In genomic region chr2:9071032-9071431, GRCh38 we compare ENCODE assay signal across 11 cellular contexts.
A peak's percentile ranks its signal among the peaks of the same experiment; 100 is the strongest.
DNase-seq lines count a peak whose midpoint lies in the region; ATAC-seq and TF ChIP-seq lines count a peak whose summit lies in the region.
"Had no signal": no experiment of that assay in that cellular context is flagged by ENCODE, and none has a peak within 500 bp of the region (broad histone marks: within the 10 kb centered on the region; RNA-seq: fewer than 3 reads in every experiment).

No MANE protein-coding gene starts in this region.

- H3K27ac Mint-ChIP-seq in activated CD4-positive, alpha-beta memory T cell treated with anti-CD3 and anti-CD28 coated beads for 36 hours, result no peak overlapping the region
- no peak overlapping the region for H3K27ac Mint-ChIP-seq in activated CD4-positive, alpha-beta memory T cell treated with anti-CD3 and anti-CD28 coated beads, Interleukin-2, amount 10 ng/mL, durations not matched to agents 7 days and 5 days
- no peak overlapping the region for H3K27ac Mint-ChIP-seq in mesothelial cell of epicardium

- ATAC-seq in psoas muscle, result no peak

- H3K4me1 Mint-ChIP-seq in activated CD4-positive, alpha-beta memory T cell treated with anti-CD3 and anti-CD28 coated beads for 36 hours (ENCODE audit: low read depth), result no peaks in the 10 kb centered on the region
- H3K4me1 Mint-ChIP-seq in activated CD4-positive, alpha-beta memory T cell treated with anti-CD3 and anti-CD28 coated beads, Interleukin-2, amount 10 ng/mL, durations not matched to agents 7 days and 5 days, result peaks cover 4% of the 10 kb centered on the region
- H3K4me1 Mint-ChIP-seq in mesothelial cell of epicardium, result no peaks in the 10 kb centered on the region

- no peaks in the 10 kb centered on the region for H3K27me3 ChIP-seq in psoas muscle (ENCODE audit: insufficient read depth in 3 of 3, low read length in 2 of 3)
- H3K27me3 ChIP-seq in H7 (ENCODE audit: control insufficient read depth, insufficient read depth, low read length), result no peaks in the 10 kb centered on the region
- H3K27me3 ChIP-seq: BLaER1 treated with 17β-estradiol and CSF1 and Interleukin-3, amounts not matched to agents 10 nM and 100 nM had no signal

- WGBS in psoas muscle, 3 donors, result 78 to 85% (median 83%) methylated on average over 5 of the region's 5 CpGs

- no peak overlapping the region for H3K4me3 Mint-ChIP-seq in activated CD4-positive, alpha-beta memory T cell treated with anti-CD3 and anti-CD28 coated beads for 36 hours
- no peak overlapping the region for H3K4me3 Mint-ChIP-seq in activated CD4-positive, alpha-beta memory T cell treated with anti-CD3 and anti-CD28 coated beads, Interleukin-2, amount 10 ng/mL, durations not matched to agents 7 days and 5 days
- no peak overlapping the region for H3K4me3 Mint-ChIP-seq in mesothelial cell of epicardium

- POLR2A ChIA-PET in activated CD4-positive, alpha-beta memory T cell treated with anti-CD3 and anti-CD28 coated beads for 36 hours (lab: Charles Lee), result no interaction called here
- POLR2A ChIA-PET in activated CD4-positive, alpha-beta memory T cell treated with anti-CD3 and anti-CD28 coated beads, Interleukin-2, amount 10 ng/mL, durations not matched to agents 7 days and 5 days (lab: Charles Lee), result no interaction called here

- H3K36me3 ChIP-seq in psoas muscle (ENCODE audit: insufficient read depth in 1 of 2, low read depth in 1 of 2) (no peaks in the 10 kb centered on the region), H7 (replicated peaks; ENCODE audit: control insufficient read depth, insufficient read depth, low read length) (no peaks in the 10 kb centered on the region)
- H3K36me3 ChIP-seq: BLaER1 treated with 17β-estradiol and CSF1 and Interleukin-3, amounts not matched to agents 10 nM and 100 nM had no signal

- peak; percentile 38 for DNase-seq in activated CD4-positive, alpha-beta memory T cell treated with anti-CD3 and anti-CD28 coated beads for 36 hours
- no peak for DNase-seq in activated CD4-positive, alpha-beta memory T cell treated with anti-CD3 and anti-CD28 coated beads, Interleukin-2, amount 10 ng/mL, durations not matched to agents 7 days and 5 days
- peak; percentile 92 for DNase-seq in NCI-H226
- peak; percentile 89 for DNase-seq in epithelial cell of proximal tubule (ENCODE audit: low read depth)
- DNase-seq in stimulated activated CD8-positive, alpha-beta memory T cell treated with anti-CD3 and anti-CD28 coated beads, Interleukin-4, amount 100 ng/mL, for 48 hours, result peak; percentile 32
- no peak for DNase-seq in psoas muscle
- no peak for DNase-seq in H7
- no peak for DNase-seq in mesothelial cell of epicardium (ENCODE audit: low spot score in 2 of 2, unreplicated experiment in 2 of 2)
- DNase-seq: stimulated activated naive CD4-positive, alpha-beta T cell had no signal

- peaks cover 17% of the 10 kb centered on the region for H3K9me3 Mint-ChIP-seq in activated CD4-positive, alpha-beta memory T cell treated with anti-CD3 and anti-CD28 coated beads for 36 hours
- H3K9me3 Mint-ChIP-seq in activated CD4-positive, alpha-beta memory T cell treated with anti-CD3 and anti-CD28 coated beads, Interleukin-2, amount 10 ng/mL, durations not matched to agents 7 days and 5 days, result peaks cover 3% of the 10 kb centered on the region
- peaks cover 25% of the 10 kb centered on the region for H3K9me3 Mint-ChIP-seq in mesothelial cell of epicardium

- H3K36me3 Mint-ChIP-seq in activated CD4-positive, alpha-beta memory T cell treated with anti-CD3 and anti-CD28 coated beads for 36 hours, result no peaks in the 10 kb centered on the region
- H3K36me3 Mint-ChIP-seq in activated CD4-positive, alpha-beta memory T cell treated with anti-CD3 and anti-CD28 coated beads, Interleukin-2, amount 10 ng/mL, durations not matched to agents 7 days and 5 days (ENCODE audit: low read depth), result no peaks in the 10 kb centered on the region
- H3K36me3 Mint-ChIP-seq in mesothelial cell of epicardium, result no peaks in the 10 kb centered on the region

- H3K4me1 ChIP-seq in psoas muscle, result no peaks in the 10 kb centered on the region
- H3K4me1 ChIP-seq: BLaER1 treated with 17β-estradiol and CSF1 and Interleukin-3, amounts not matched to agents 10 nM and 100 nM had no signal

- H3K9me3 ChIP-seq in psoas muscle, result peaks cover 5% of the 10 kb centered on the region

- intact Hi-C loops in activated CD4-positive, alpha-beta memory T cell treated with anti-CD3 and anti-CD28 coated beads for 36 hours (cut with micrococcal nuclease), result no loop called here
- intact Hi-C loops in psoas muscle (cut with DNase I), result no loop called here

- CTCF ChIA-PET in activated CD4-positive, alpha-beta memory T cell treated with anti-CD3 and anti-CD28 coated beads for 36 hours (lab: Charles Lee), result no interaction called here
- CTCF ChIA-PET in activated CD4-positive, alpha-beta memory T cell treated with anti-CD3 and anti-CD28 coated beads, Interleukin-2, amount 10 ng/mL, durations not matched to agents 7 days and 5 days (lab: Charles Lee), result interaction anchor here (0.7 kb wide), 1 partner anchor 1184 kb away, joined by 3 read pairs; no protein-coding TSS in a partner anchor

- H3K4me3 ChIP-seq in epithelial cell of proximal tubule (ENCODE audit: low read depth, low read length) (no peak overlapping the region), psoas muscle (no peak overlapping the region), H7 (ENCODE audit: insufficient read depth, low read depth, low read length) (no peak overlapping the region)
- H3K4me3 ChIP-seq: BLaER1 treated with 17β-estradiol and CSF1 and Interleukin-3, amounts not matched to agents 10 nM and 100 nM had no signal

- H3K27me3 Mint-ChIP-seq in activated CD4-positive, alpha-beta memory T cell treated with anti-CD3 and anti-CD28 coated beads for 36 hours, result peaks cover 17% of the 10 kb centered on the region
- H3K27me3 Mint-ChIP-seq in activated CD4-positive, alpha-beta memory T cell treated with anti-CD3 and anti-CD28 coated beads, Interleukin-2, amount 10 ng/mL, durations not matched to agents 7 days and 5 days, result peaks cover 20% of the 10 kb centered on the region
- no peaks in the 10 kb centered on the region for H3K27me3 Mint-ChIP-seq in mesothelial cell of epicardium (ENCODE audit: low read depth)

- H3K27ac ChIP-seq in psoas muscle, result no peak overlapping the region
- H3K27ac ChIP-seq: BLaER1 treated with 17β-estradiol and CSF1 and Interleukin-3, amounts not matched to agents 10 nM and 100 nM; VCaP had no signal

- TF ChIP-seq CTCF in epithelial cell of proximal tubule (conservative IDR thresholded peaks at IDR 0.05; ENCODE audit: low read depth, low read length) (no peak), psoas muscle (IDR thresholded peaks at IDR 0.05) (no peak), mesothelial cell of epicardium (IDR thresholded peaks at IDR 0.05; ENCODE audit: unreplicated experiment) (no peak)

Comparison
In these comparisons a context has a peak if more than half of its experiments do, and no peak if none do; other contexts are left out.
1. DNase-seq: peak in activated CD4-positive, alpha-beta memory T cell treated with anti-CD3 and anti-CD28 coated beads for 36 hours (single experiment), NCI-H226 (single experiment), epithelial cell of proximal tubule (single experiment) and stimulated activated CD8-positive, alpha-beta memory T cell treated with anti-CD3 and anti-CD28 coated beads, Interleukin-4, amount 100 ng/mL, for 48 hours (single experiment); none in activated CD4-positive, alpha-beta memory T cell treated with anti-CD3 and anti-CD28 coated beads, Interleukin-2, amount 10 ng/mL, durations not matched to agents 7 days and 5 days (single experiment), psoas muscle (0 of 2), H7 (single experiment) and mesothelial cell of epicardium (0 of 2).